In the genomic region with DNA sequence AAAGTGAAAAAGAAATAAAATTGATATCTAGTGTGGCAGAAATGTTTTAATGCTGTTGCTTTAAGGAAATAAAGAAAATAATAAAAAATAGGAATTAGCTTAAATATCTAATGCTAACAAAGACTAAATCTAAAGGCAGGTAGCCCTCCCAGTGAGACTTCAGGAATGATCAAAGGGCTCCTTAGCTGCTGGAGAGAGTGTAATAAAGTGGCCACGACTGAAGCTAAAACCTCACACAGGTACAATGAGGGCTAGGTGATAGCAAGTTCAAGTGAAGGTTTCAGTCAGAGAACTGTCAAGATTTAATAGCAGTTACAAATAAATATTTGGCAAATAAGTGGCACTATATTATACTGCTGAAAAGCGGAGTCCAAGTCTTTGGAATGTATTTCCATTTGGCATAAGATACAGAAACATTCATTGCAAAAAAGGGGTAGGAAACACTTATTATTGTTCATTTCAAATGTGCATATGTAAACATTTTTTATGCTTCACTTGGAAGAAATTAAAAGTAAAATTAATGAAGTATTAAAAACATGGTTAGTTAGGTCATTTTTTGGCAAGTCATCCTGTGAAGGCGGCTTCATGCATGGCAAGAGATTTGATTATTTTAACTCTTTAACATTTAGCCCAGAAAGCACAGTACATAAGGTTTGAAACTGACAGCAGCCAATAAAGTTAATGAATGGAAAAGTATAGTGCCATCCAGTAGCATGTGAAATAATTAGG, we compare ENCODE assay signal across 21 cellular contexts.
DNase-seq lines count a peak whose midpoint lies in the region; TF ChIP-seq lines count a peak whose summit lies in the region.
"Had no signal": no experiment of that assay in that cellular context is flagged by ENCODE, and none has a peak within 500 bp of the region (broad histone marks: within the 10 kb centered on the region; RNA-seq: fewer than 3 reads in every experiment).

No MANE protein-coding gene starts in this region.

- peak overlapping the region; percentile 47 for H3K4me3 ChIP-seq in endocrine pancreas (ENCODE audit: control insufficient read depth, insufficient read depth, low read length)
- H3K4me3 ChIP-seq: gastrocnemius medialis, lower lobe of right lung had no signal

- H3K36me3 ChIP-seq in endocrine pancreas (ENCODE audit: control insufficient read depth, insufficient read depth, low read length) = no peaks in the 10 kb centered on the region
- H3K36me3 ChIP-seq: gastrocnemius medialis, lower lobe of right lung had no signal

- peak overlapping the region; percentile 89 for H3K27ac Mint-ChIP-seq in progenitor cell of endocrine pancreas
- H3K27ac Mint-ChIP-seq: activated CD4-positive, alpha-beta memory T cell treated with anti-CD3 and anti-CD28 coated beads, Interleukin-2, amount 10 ng/mL, durations not matched to agents 7 days and 5 days; activated naive CD4-positive, alpha-beta T cell treated with anti-CD3 and anti-CD28 coated beads for 36 hours; dendritic cell treated with granulocyte-macrophage colony-stimulating factor and Interleukin-4, amounts not matched to agents 40 ng/mL and 50 ng/mL, for 4 days; naive thymus-derived CD8-positive, alpha-beta T cell had no signal

- POLR2A ChIA-PET in HEK293T (lab: Yijun Ruan, JAX) = no interaction called here

- peaks cover 53% of the 10 kb centered on the region for H3K4me1 ChIP-seq in endocrine pancreas (ENCODE audit: control insufficient read depth, insufficient read depth, low read length)
- H3K4me1 ChIP-seq: lower lobe of right lung had no signal

- no peak for TF ChIP-seq CTCF in progenitor cell of endocrine pancreas (IDR thresholded peaks at IDR 0.05; ENCODE audit: unreplicated experiment)

- peaks cover 83% of the 10 kb centered on the region for H3K4me1 Mint-ChIP-seq in progenitor cell of endocrine pancreas (ENCODE audit: low read depth)
- H3K4me1 Mint-ChIP-seq: activated CD4-positive, alpha-beta memory T cell treated with anti-CD3 and anti-CD28 coated beads, Interleukin-2, amount 10 ng/mL, durations not matched to agents 7 days and 5 days; central memory CD8-positive, alpha-beta T cell; naive thymus-derived CD8-positive, alpha-beta T cell had no signal

- H3K9ac ChIP-seq in endocrine pancreas (ENCODE audit: control insufficient read depth, insufficient read depth, low read length) = no peak overlapping the region

- DNase-seq in DMS79 treated with DMSO at 0.1 percent for 48 hours (lab: John Stamatoyannopoulos, UW) (peak; percentile 47), DMS79 (lab: John Stamatoyannopoulos, UW) (no peak), NCI-H69 (lab: John Stamatoyannopoulos, UW) (peak; percentile 69), progenitor cell of endocrine pancreas (ENCODE audit: low spot score, unreplicated experiment) (no peak), HEK293T (ENCODE audit: extremely low spot score) (no peak), NCI-H2171 treated with DMSO at 0.1 percent for 48 hours (lab: John Stamatoyannopoulos, UW) (no peak), NOMO-1 (lab: John Stamatoyannopoulos, UW; ENCODE audit: unreplicated experiment in 2 of 2) (no peak)
- DNase-seq: 8988T; activated CD4-positive, alpha-beta memory T cell treated with anti-CD3 and anti-CD28 coated beads, Interleukin-2, amount 10 ng/mL, durations not matched to agents 7 days and 5 days; activated CD8-positive, alpha-beta memory T cell treated with anti-CD3 and anti-CD28 coated beads, Interleukin-2, amount 50 U/mL, for 48 hours; activated naive CD4-positive, alpha-beta T cell treated with anti-CD3 and anti-CD28 coated beads for 36 hours; gastrocnemius medialis; kidney glomerular epithelial cell; lower lobe of right lung; naive thymus-derived CD8-positive, alpha-beta T cell; NCI-H345; Right ventricle myocardium superior; stimulated activated naive CD4-positive, alpha-beta T cell had no signal

- H3K36me3 Mint-ChIP-seq in progenitor cell of endocrine pancreas (ENCODE audit: insufficient read depth) = no peaks in the 10 kb centered on the region
- H3K36me3 Mint-ChIP-seq: naive thymus-derived CD8-positive, alpha-beta T cell had no signal

- CTCF ChIA-PET in HEK293T (lab: Yijun Ruan, JAX) = interaction anchor here (0.6 kb wide), 1 partner anchor 1049 kb away, joined by 3 read pairs; no protein-coding TSS in a partner anchor

- H3K9me3 Mint-ChIP-seq in progenitor cell of endocrine pancreas (ENCODE audit: low read depth) = no peaks in the 10 kb centered on the region
- H3K9me3 Mint-ChIP-seq: activated CD4-positive, alpha-beta memory T cell treated with anti-CD3 and anti-CD28 coated beads, Interleukin-2, amount 10 ng/mL, durations not matched to agents 7 days and 5 days; activated naive CD4-positive, alpha-beta T cell treated with anti-CD3 and anti-CD28 coated beads for 36 hours; central memory CD8-positive, alpha-beta T cell; dendritic cell treated with granulocyte-macrophage colony-stimulating factor and Interleukin-4, amounts not matched to agents 40 ng/mL and 50 ng/mL, for 4 days; naive thymus-derived CD8-positive, alpha-beta T cell had no signal

- no peaks in the 10 kb centered on the region for H3K27me3 ChIP-seq in endocrine pancreas (ENCODE audit: control insufficient read depth, insufficient read depth, low read length)
- H3K27me3 ChIP-seq: gastrocnemius medialis had no signal

- H3K9me3 ChIP-seq in endocrine pancreas (ENCODE audit: control insufficient read depth, low read length) = no peaks in the 10 kb centered on the region
- H3K9me3 ChIP-seq: gastrocnemius medialis, lower lobe of right lung had no signal

- H3K27me3 Mint-ChIP-seq in progenitor cell of endocrine pancreas = no peaks in the 10 kb centered on the region
- H3K27me3 Mint-ChIP-seq: dendritic cell treated with granulocyte-macrophage colony-stimulating factor and Interleukin-4, amounts not matched to agents 40 ng/mL and 50 ng/mL, for 4 days had no signal

- peak overlapping the region; percentile 49 for H3K4me3 Mint-ChIP-seq in progenitor cell of endocrine pancreas (ENCODE audit: low read depth)
- H3K4me3 Mint-ChIP-seq: activated CD4-positive, alpha-beta memory T cell treated with anti-CD3 and anti-CD28 coated beads, Interleukin-2, amount 10 ng/mL, durations not matched to agents 7 days and 5 days; activated naive CD4-positive, alpha-beta T cell treated with anti-CD3 and anti-CD28 coated beads for 36 hours; central memory CD8-positive, alpha-beta T cell; dendritic cell treated with granulocyte-macrophage colony-stimulating factor and Interleukin-4, amounts not matched to agents 40 ng/mL and 50 ng/mL, for 4 days; naive thymus-derived CD8-positive, alpha-beta T cell had no signal

TF ChIP-seq in HEK293T, 16 proteins besides CTCF, POLR2A, EP300 and RAD21:
- TF ChIP-seq LEF1 (IDR thresholded peaks at IDR 0.05; ENCODE audit: borderline replicate concordance) (no peak), CTBP1 (IDR thresholded peaks at IDR 0.05; ENCODE audit: borderline replicate concordance) (no peak), FOXA1 (IDR thresholded peaks at IDR 0.05) (no peak), ARNT (IDR thresholded peaks at IDR 0.05) (no peak), BHLHE40 (IDR thresholded peaks at IDR 0.05; ENCODE audit: borderline replicate concordance) (no peak), ZNF384 (IDR thresholded peaks at IDR 0.05) (no peak), TARDBP (IDR thresholded peaks at IDR 0.05) (no peak)

Comparison
In these comparisons a context has a peak if more than half of its experiments do, and no peak if none do; other contexts are left out.
1. DNase-seq: peak in DMS79 treated with DMSO at 0.1 percent for 48 hours (single experiment) and NCI-H69 (single experiment); none in DMS79 (single experiment), progenitor cell of endocrine pancreas (single experiment), HEK293T (single experiment), NCI-H2171 treated with DMSO at 0.1 percent for 48 hours (single experiment) and NOMO-1 (0 of 2).